In genomic region chr3:194310060-194310481, GRCh38 we compare ENCODE assay signal across 21 cellular contexts. TPM values are rescaled to one million over a fixed set of nuclear protein-coding genes. Genes with fewer than 3 reads are reported as not detected.
"Had no signal": no experiment of that assay in that cellular context is flagged by ENCODE, and none has a peak within 500 bp of the region (broad histone marks: within the 10 kb centered on the region; RNA-seq: fewer than 3 reads in every experiment).

No MANE protein-coding gene starts in this region.

- DNase-seq: activated CD8-positive, alpha-beta memory T cell treated with anti-CD3 and anti-CD28 coated beads, Interleukin-2, amount 50 U/mL, for 48 hours; activated gamma-delta T cell treated with Interleukin-2 at 50 U/mL for 16 hours; activated naive CD8-positive, alpha-beta T cell treated with anti-CD3 and anti-CD28 coated beads, Interleukin-2, amount 10 ng/mL, durations not matched to agents 7 days and 5 days; activated T-cell treated with anti-CD3 and anti-CD28 coated beads, Interleukin-2, amount 50 U/mL, for 72 hours; cerebellar nuclear complex; esophagus squamous epithelium; naive B cell; occipital lobe; small intestine; stimulated activated CD4-positive, alpha-beta T cell treated with anti-CD3 and anti-CD28 coated beads, Interleukin-15, amount 100 ng/mL, for 24 hours; stimulated activated CD8-positive, alpha-beta memory T cell treated with anti-CD3 and anti-CD28 coated beads, Interleukin-4, amount 100 ng/mL, for 48 hours; stimulated activated naive B cell treated with anti-CD40 and anti-IgM and Interleukin-4, amounts not matched to agents 10 μg/mL and 1 μg/mL and 100 μg/mL, for 72 hours; upper lobe of left lung had no signal

- H3K27ac ChIP-seq: coronary artery, esophagus squamous epithelium, right lobe of liver, thoracic aorta, upper lobe of left lung had no signal

- H3K9me3 Mint-ChIP-seq: activated naive CD8-positive, alpha-beta T cell treated with anti-CD3 and anti-CD28 coated beads, Interleukin-2, amount 10 ng/mL, durations not matched to agents 7 days and 5 days; neural crest cell; stimulated activated naive B cell treated with anti-CD40 and anti-IgM and Interleukin-4, amounts not matched to agents 10 μg/mL and 1 μg/mL and 100 μg/mL, for 72 hours; WTC11 had no signal

- H3K9me3 ChIP-seq: esophagus squamous epithelium, gastroesophageal sphincter, right lobe of liver, thoracic aorta, upper lobe of left lung had no signal

- H3K27ac Mint-ChIP-seq: activated naive CD8-positive, alpha-beta T cell treated with anti-CD3 and anti-CD28 coated beads, Interleukin-2, amount 10 ng/mL, durations not matched to agents 7 days and 5 days; activated T-cell treated with anti-CD3 and anti-CD28 coated beads, Interleukin-2, amount 50 U/mL, for 72 hours; stimulated activated naive B cell treated with anti-CD40 and anti-IgM and Interleukin-4, amounts not matched to agents 10 μg/mL and 1 μg/mL and 100 μg/mL, for 72 hours; WTC11 had no signal

- ATAC-seq: activated T-cell treated with anti-CD3 and anti-CD28 coated beads, Interleukin-2, amount 50 U/mL, for 72 hours; gastroesophageal sphincter; right lobe of liver; stimulated activated naive B cell treated with anti-CD40 and anti-IgM and Interleukin-4, amounts not matched to agents 10 μg/mL and 1 μg/mL and 100 μg/mL, for 72 hours; WTC11 had no signal

- H3K27me3 ChIP-seq: gastroesophageal sphincter, right lobe of liver, upper lobe of left lung had no signal

- H3K4me3 ChIP-seq: coronary artery, esophagus squamous epithelium, gastroesophageal sphincter, right lobe of liver, thoracic aorta, upper lobe of left lung had no signal

- H3K36me3 Mint-ChIP-seq: WTC11 had no signal

- H3K36me3 ChIP-seq: esophagus squamous epithelium, gastroesophageal sphincter, right lobe of liver, thoracic aorta, upper lobe of left lung had no signal

- H3K4me3 Mint-ChIP-seq: activated naive CD8-positive, alpha-beta T cell treated with anti-CD3 and anti-CD28 coated beads, Interleukin-2, amount 10 ng/mL, durations not matched to agents 7 days and 5 days; activated T-cell treated with anti-CD3 and anti-CD28 coated beads, Interleukin-2, amount 50 U/mL, for 72 hours; neural crest cell; stimulated activated naive B cell treated with anti-CD40 and anti-IgM and Interleukin-4, amounts not matched to agents 10 μg/mL and 1 μg/mL and 100 μg/mL, for 72 hours; WTC11 had no signal

RNA-seq across cellular contexts. Expression of gene CPN2, which starts 41.1 kb away (rescaled TPM):
- total RNA-seq: activated CD8-positive, alpha-beta memory T cell treated with anti-CD3 and anti-CD28 coated beads for 36 hours; activated naive CD8-positive, alpha-beta T cell treated with anti-CD3 and anti-CD28 coated beads, Interleukin-2, amount 10 ng/mL, durations not matched to agents 7 days and 5 days; activated T-cell treated with anti-CD3 and anti-CD28 coated beads, Interleukin-2, amount 50 U/mL, for 72 hours; bronchial epithelial cell; esophagus squamous epithelium; gastroesophageal sphincter; neural crest cell; occipital lobe; thoracic aorta had no signal

RNA-seq across cellular contexts. Expression of gene LRRC15, which starts 59.5 kb away (rescaled TPM):
- total RNA-seq: activated CD8-positive, alpha-beta memory T cell treated with anti-CD3 and anti-CD28 coated beads for 36 hours; activated naive CD8-positive, alpha-beta T cell treated with anti-CD3 and anti-CD28 coated beads, Interleukin-2, amount 10 ng/mL, durations not matched to agents 7 days and 5 days; activated T-cell treated with anti-CD3 and anti-CD28 coated beads, Interleukin-2, amount 50 U/mL, for 72 hours; bronchial epithelial cell; neural crest cell; occipital lobe had no signal
